ENCODE assay signal across 8 cellular contexts in genomic region chr17:5500804-5501391, GRCh38. TPM values are rescaled to one million over a fixed set of nuclear protein-coding genes. Genes with fewer than 3 reads are reported as not detected.
DNase-seq lines count a peak whose midpoint lies in the region; ATAC-seq, FAIRE-seq and TF ChIP-seq lines count a peak whose summit lies in the region.

No MANE protein-coding gene starts in this region.

- H3K27ac Mint-ChIP-seq in Calu3 (ENCODE audit: unreplicated experiment) (no peak overlapping the region), IgD-negative memory B cell (peak overlapping the region in 1 of 3 donors; percentile 81), neural crest cell (ENCODE audit: unreplicated experiment) (no peak overlapping the region)
- H3K27ac Mint-ChIP-seq in activated naive CD4-positive, alpha-beta T cell treated with anti-CD3 and anti-CD28 coated beads for 36 hours = no peak overlapping the region

- H3K9me3 Mint-ChIP-seq in Calu3 (ENCODE audit: low read depth, unreplicated experiment) (peaks cover 6% of the 10 kb centered on the region), IgD-negative memory B cell (no peaks in the 10 kb centered on the region), neural crest cell (peaks cover 3% of the 10 kb centered on the region)
- H3K9me3 Mint-ChIP-seq in activated naive CD4-positive, alpha-beta T cell treated with anti-CD3 and anti-CD28 coated beads for 36 hours = no peaks in the 10 kb centered on the region

- H3K4me3 Mint-ChIP-seq in Calu3 (ENCODE audit: low read depth, unreplicated experiment) (peak overlapping the region; percentile 69), IgD-negative memory B cell (peak overlapping the region; percentile 67 to 95 (median 80)), neural crest cell (peak overlapping the region; percentile 99)
- H3K4me3 Mint-ChIP-seq in activated naive CD4-positive, alpha-beta T cell treated with anti-CD3 and anti-CD28 coated beads for 36 hours = peak overlapping the region; percentile 49

- peaks cover 11% of the 10 kb centered on the region for H3K36me3 Mint-ChIP-seq in Calu3 (ENCODE audit: insufficient read depth, unreplicated experiment)
- H3K36me3 Mint-ChIP-seq in IgD-negative memory B cell = peaks cover 2% of the 10 kb centered on the region
- H3K36me3 Mint-ChIP-seq in activated naive CD4-positive, alpha-beta T cell treated with anti-CD3 and anti-CD28 coated beads for 36 hours (ENCODE audit: low read depth) = no peaks in the 10 kb centered on the region
- H3K36me3 Mint-ChIP-seq in neural crest cell (ENCODE audit: low read depth) = peaks cover 5% of the 10 kb centered on the region

- POLR2A ChIA-PET in RWPE1 (lab: Yijun Ruan, JAX; ENCODE audit: low non-redundant PET) = no interaction called here

- H3K4me1 Mint-ChIP-seq in Calu3 (ENCODE audit: low read depth, unreplicated experiment) = no peaks in the 10 kb centered on the region
- H3K4me1 Mint-ChIP-seq in IgD-negative memory B cell = peaks cover 8 to 14% (median 13%) of the 10 kb centered on the region in 3 donors
- peaks cover 6% of the 10 kb centered on the region for H3K4me1 Mint-ChIP-seq in activated naive CD4-positive, alpha-beta T cell treated with anti-CD3 and anti-CD28 coated beads for 36 hours (ENCODE audit: low read depth)
- H3K4me1 Mint-ChIP-seq in neural crest cell = peaks cover 27% of the 10 kb centered on the region

- TF ChIP-seq CTCF in Calu3 (IDR thresholded peaks at IDR 0.05; ENCODE audit: unreplicated experiment) (no peak), RWPE1 (conservative IDR thresholded peaks at IDR 0.05; ENCODE audit: low read depth) (no peak), neural crest cell (conservative IDR thresholded peaks at IDR 0.05) (no peak)

- ATAC-seq in stimulated activated naive CD8-positive, alpha-beta T cell treated with anti-CD3 and anti-CD28 coated beads, Interleukin-15, Interleukin-2, amounts not matched to agents 100 U/mL and 50 U/mL, for 24 hours = peak; percentile 90
- ATAC-seq in HG03571 (IDR thresholded peaks at IDR 0.05; ENCODE audit: unreplicated experiment) = no peak

- CTCF ChIA-PET in Calu3 (lab: Charles Lee) (no interaction called here), RWPE1 (lab: Yijun Ruan, JAX) (interaction anchor here (0.6 to 0.7 kb wide), 2 partner anchors 288 to 1095 kb away, joined by 3 read pairs; no protein-coding TSS in a partner anchor)
- CTCF ChIA-PET in activated naive CD4-positive, alpha-beta T cell treated with anti-CD3 and anti-CD28 coated beads for 36 hours (lab: Charles Lee) = interaction anchor here (0.6 kb wide), 1 partner anchor 388 kb away, joined by 3 read pairs; no protein-coding TSS in a partner anchor

- intact Hi-C loops in Calu3 (cut with micrococcal nuclease; ENCODE audit: unreplicated experiment) = no loop called here
- intact Hi-C loops in activated naive CD4-positive, alpha-beta T cell treated with anti-CD3 and anti-CD28 coated beads for 36 hours (cut with micrococcal nuclease) = no loop called here

- peak; percentile 47 for DNase-seq in Calu3
- peak; percentile 53 for DNase-seq in RWPE1 (ENCODE audit: low spot score)
- DNase-seq in activated naive CD4-positive, alpha-beta T cell treated with anti-CD3 and anti-CD28 coated beads for 36 hours = peak; percentile 73
- peak; percentile 80 to 93 for DNase-seq in frontal cortex (ENCODE audit: low spot score in 2 of 2)
- peak; percentile 97 for DNase-seq in neural crest cell (ENCODE audit: low read depth, low spot score)
- peak; percentile 76 for DNase-seq in stimulated activated naive CD8-positive, alpha-beta T cell treated with anti-CD3 and anti-CD28 coated beads, Interleukin-15, Interleukin-2, amounts not matched to agents 100 U/mL and 50 U/mL, for 24 hours

- FAIRE-seq in frontal cortex (lab: Jason Lieb, UNC) = no peak

- BruUV-seq in Calu3 (replicated peaks; lab: Mats Ljungman, UMichigan) = no TSS peak

- H3K27me3 Mint-ChIP-seq in Calu3 (ENCODE audit: unreplicated experiment) (peaks cover 73% of the 10 kb centered on the region), IgD-negative memory B cell (peaks cover 2% of the 10 kb centered on the region), neural crest cell (ENCODE audit: low read depth) (peaks cover 29% of the 10 kb centered on the region)
- H3K27me3 Mint-ChIP-seq in activated naive CD4-positive, alpha-beta T cell treated with anti-CD3 and anti-CD28 coated beads for 36 hours (ENCODE audit: low read depth) = no peaks in the 10 kb centered on the region

- H3K27ac ChIP-seq in RWPE1 = no peak overlapping the region

RNA-seq across cellular contexts. Expression of gene MIS12, which starts 14.5 kb away (rescaled TPM):
- total RNA-seq in Calu3 (2022) = 13.6 and 15.9 TPM in 2 replicates
- 16.1 TPM for polyA plus RNA-seq in IgD-negative memory B cell
- total RNA-seq in activated naive CD4-positive, alpha-beta T cell treated with anti-CD3 and anti-CD28 coated beads for 36 hours = 10 to 100 TPM; 37.2 to 37.6 TPM
- 24.5 TPM for total RNA-seq in frontal cortex
- 33.9 and 35.6 TPM in 2 replicates for total RNA-seq in neural crest cell

RNA-seq across cellular contexts. Expression of gene DERL2, which starts 14.9 kb away (rescaled TPM):
- total RNA-seq in Calu3 (2022) (52.4 and 56.7 TPM in 2 replicates), frontal cortex (55.8 TPM), neural crest cell (71.5 and 74.6 TPM in 2 replicates)
- 66.7 TPM for polyA plus RNA-seq in IgD-negative memory B cell
- total RNA-seq in activated naive CD4-positive, alpha-beta T cell treated with anti-CD3 and anti-CD28 coated beads for 36 hours = 10 to 100 TPM; 40.7 to 46.4 TPM

RNA-seq across cellular contexts. Expression of gene DHX33, which starts 32.1 kb away (rescaled TPM):
- 17.5 and 19.0 TPM in 2 replicates for total RNA-seq in Calu3 (2022)
- polyA plus RNA-seq in IgD-negative memory B cell = 1.1 TPM
- 10 to 100 TPM; 15.9 to 17.1 TPM for total RNA-seq in activated naive CD4-positive, alpha-beta T cell treated with anti-CD3 and anti-CD28 coated beads for 36 hours
- 12.6 TPM for total RNA-seq in frontal cortex
- total RNA-seq in neural crest cell = 35.3 and 37.5 TPM in 2 replicates

Comparison
In these comparisons a context has a peak if more than half of its experiments do, and no peak if none do; other contexts are left out.
1. DNase-seq: peak in every context shown above with its lines; median percentile 97 in neural crest cell; 86 in frontal cortex; 76 in stimulated activated naive CD8-positive, alpha-beta T cell treated with anti-CD3 and anti-CD28 coated beads, Interleukin-15, Interleukin-2, amounts not matched to agents 100 U/mL and 50 U/mL, for 24 hours; 73 in activated naive CD4-positive, alpha-beta T cell treated with anti-CD3 and anti-CD28 coated beads for 36 hours; 53 in RWPE1; 47 in Calu3.
2. H3K4me3 Mint-ChIP-seq: peak in every context shown above with its lines; median percentile 99 in neural crest cell; 80 in IgD-negative memory B cell; 69 in Calu3; 49 in activated naive CD4-positive, alpha-beta T cell treated with anti-CD3 and anti-CD28 coated beads for 36 hours.